ENCODE assay signal across 7 cellular contexts in the genomic region with DNA sequence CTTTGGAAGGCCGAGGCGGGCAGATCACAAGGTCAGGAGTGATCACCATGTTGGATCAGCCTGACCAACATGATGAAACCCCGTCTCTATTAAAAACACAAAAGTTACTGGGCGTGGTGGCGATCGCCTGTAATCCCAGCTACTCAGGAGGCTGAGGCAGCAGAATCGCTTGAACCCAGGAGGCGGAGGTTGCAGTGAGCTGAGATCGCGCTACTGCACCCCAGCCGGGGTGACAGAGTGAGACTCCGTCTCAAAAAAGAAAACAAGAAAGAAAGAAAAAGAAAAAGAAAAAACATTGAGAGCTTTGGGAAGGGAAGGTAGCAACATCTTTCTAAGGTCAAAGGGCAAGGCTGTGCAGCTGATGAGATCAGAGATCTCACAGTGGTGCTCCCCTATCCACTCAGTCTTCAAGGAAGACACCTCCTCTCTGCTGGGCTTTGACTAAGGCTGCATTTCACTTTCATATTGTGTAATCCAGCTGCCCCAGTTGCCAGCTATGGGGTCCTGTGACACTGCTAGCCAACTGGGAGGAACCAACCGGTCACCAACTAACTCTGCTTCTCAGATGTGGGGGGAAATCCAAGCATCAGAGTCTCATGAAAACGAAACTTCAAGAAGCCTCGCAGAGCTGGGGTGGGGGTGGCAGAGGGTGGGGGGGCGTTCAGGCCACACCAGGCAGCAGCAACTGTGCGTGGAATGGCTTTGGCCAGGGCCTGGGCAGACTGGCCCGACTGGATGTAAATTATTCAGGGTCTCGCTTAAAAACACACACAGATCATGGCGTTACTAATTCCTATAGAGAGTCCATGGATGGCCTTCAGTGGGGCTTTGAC. TPM values are rescaled to one million over a fixed set of nuclear protein-coding genes. Genes with fewer than 3 reads are reported as not detected.
A peak's percentile ranks its signal among the peaks of the same experiment; 100 is the strongest.
DNase-seq lines count a peak whose midpoint lies in the region; ATAC-seq and TF ChIP-seq lines count a peak whose summit lies in the region.

No MANE protein-coding gene starts in this region.

- peaks cover 71% of the 10 kb centered on the region for H3K27me3 Mint-ChIP-seq in mesothelial cell of epicardium (ENCODE audit: low read depth)
- H3K27me3 Mint-ChIP-seq in stimulated activated memory B cell treated with anti-CD40 and anti-IgM and Interleukin-4, amounts not matched to agents 10 μg/mL and 1 μg/mL and 100 μg/mL, for 72 hours: no peaks in the 10 kb centered on the region

- H3K36me3 Mint-ChIP-seq in mesothelial cell of epicardium: no peaks in the 10 kb centered on the region
- H3K36me3 Mint-ChIP-seq in stimulated activated memory B cell treated with anti-CD40 and anti-IgM and Interleukin-4, amounts not matched to agents 10 μg/mL and 1 μg/mL and 100 μg/mL, for 72 hours: no peaks in the 10 kb centered on the region

- H3K27me3 ChIP-seq in breast epithelium: no peaks in the 10 kb centered on the region

- TF ChIP-seq POLR2A in breast epithelium (IDR thresholded peaks at IDR 0.05): no peak

- no peak for TF ChIP-seq CTCF in breast epithelium (IDR thresholded peaks at IDR 0.05)
- TF ChIP-seq CTCF in mesothelial cell of epicardium (IDR thresholded peaks at IDR 0.05; ENCODE audit: unreplicated experiment): no peak

- ATAC-seq in GM19023 (IDR thresholded peaks at IDR 0.05; ENCODE audit: unreplicated experiment) (peak; percentile 56), HG03095 (IDR thresholded peaks at IDR 0.05; ENCODE audit: unreplicated experiment) (peak; percentile 44)
- ATAC-seq in stimulated activated memory B cell treated with anti-CD40 and anti-IgM and Interleukin-4, amounts not matched to agents 10 μg/mL and 1 μg/mL and 100 μg/mL, for 72 hours: peak; percentile 86

- peak overlapping the region; percentile 69 to 95 (median 88) for H3K4me3 ChIP-seq in breast epithelium

- no peaks in the 10 kb centered on the region for H3K9me3 Mint-ChIP-seq in mesothelial cell of epicardium
- H3K9me3 Mint-ChIP-seq in stimulated activated memory B cell treated with anti-CD40 and anti-IgM and Interleukin-4, amounts not matched to agents 10 μg/mL and 1 μg/mL and 100 μg/mL, for 72 hours: no peaks in the 10 kb centered on the region

- peak overlapping the region; percentile 97 to 98 for H3K27ac ChIP-seq in breast epithelium

- H3K9me3 ChIP-seq in breast epithelium: no peaks in the 10 kb centered on the region

- peak overlapping the region; percentile 74 for H3K4me3 Mint-ChIP-seq in mesothelial cell of epicardium
- peak overlapping the region; percentile 85 for H3K4me3 Mint-ChIP-seq in stimulated activated memory B cell treated with anti-CD40 and anti-IgM and Interleukin-4, amounts not matched to agents 10 μg/mL and 1 μg/mL and 100 μg/mL, for 72 hours

- no peak overlapping the region for H3K27ac Mint-ChIP-seq in mesothelial cell of epicardium
- H3K27ac Mint-ChIP-seq in stimulated activated memory B cell treated with anti-CD40 and anti-IgM and Interleukin-4, amounts not matched to agents 10 μg/mL and 1 μg/mL and 100 μg/mL, for 72 hours: peak overlapping the region; percentile 85

- intact Hi-C loops in breast epithelium (cut with DNase I; ENCODE audit: low total_unique reads): no loop called here

- peaks cover 0 to 12% of the 10 kb centered on the region in 2 donors for H3K4me1 ChIP-seq in breast epithelium

- peaks cover 8% of the 10 kb centered on the region for H3K4me1 Mint-ChIP-seq in mesothelial cell of epicardium
- peaks cover 48% of the 10 kb centered on the region for H3K4me1 Mint-ChIP-seq in stimulated activated memory B cell treated with anti-CD40 and anti-IgM and Interleukin-4, amounts not matched to agents 10 μg/mL and 1 μg/mL and 100 μg/mL, for 72 hours

- no peaks in the 10 kb centered on the region for H3K36me3 ChIP-seq in breast epithelium

- DNase-seq in T-helper 1 cell (peak; percentile 17 to 86 (median 37)), breast epithelium (ENCODE audit: low spot score in 2 of 2) (peak in 1 of 2 donors; percentile 48), mesothelial cell of epicardium (ENCODE audit: low spot score in 2 of 2, unreplicated experiment in 2 of 2) (no peak), HCEC 1CT (no peak)

RNA-seq across cellular contexts. Expression of gene IL15RA, which starts 1.5 kb away (rescaled TPM):
- total RNA-seq in breast epithelium: 10 to 100 TPM; 15.1 to 35.7 (median 25.9) TPM
- total RNA-seq in mesothelial cell of epicardium: not detected in 3 replicates

Comparison
In these comparisons a context has a peak if more than half of its experiments do, and no peak if none do; other contexts are left out.
1. DNase-seq: peak in T-helper 1 cell (5 of 5); none in mesothelial cell of epicardium (0 of 2) and HCEC 1CT (single experiment).
2. RNA of gene IL15RA, which starts 1.5 kb away (total RNA-seq): 15.1 to 35.7 TPM in breast epithelium; not detected in mesothelial cell of epicardium; every median in the first group is over 10 times any median in the second.
3. Peak in every context shown above with its lines, with median percentiles within 50 percentile points of each other: ATAC-seq.